ENCODE assay signal across 9 cellular contexts in the genomic region with DNA sequence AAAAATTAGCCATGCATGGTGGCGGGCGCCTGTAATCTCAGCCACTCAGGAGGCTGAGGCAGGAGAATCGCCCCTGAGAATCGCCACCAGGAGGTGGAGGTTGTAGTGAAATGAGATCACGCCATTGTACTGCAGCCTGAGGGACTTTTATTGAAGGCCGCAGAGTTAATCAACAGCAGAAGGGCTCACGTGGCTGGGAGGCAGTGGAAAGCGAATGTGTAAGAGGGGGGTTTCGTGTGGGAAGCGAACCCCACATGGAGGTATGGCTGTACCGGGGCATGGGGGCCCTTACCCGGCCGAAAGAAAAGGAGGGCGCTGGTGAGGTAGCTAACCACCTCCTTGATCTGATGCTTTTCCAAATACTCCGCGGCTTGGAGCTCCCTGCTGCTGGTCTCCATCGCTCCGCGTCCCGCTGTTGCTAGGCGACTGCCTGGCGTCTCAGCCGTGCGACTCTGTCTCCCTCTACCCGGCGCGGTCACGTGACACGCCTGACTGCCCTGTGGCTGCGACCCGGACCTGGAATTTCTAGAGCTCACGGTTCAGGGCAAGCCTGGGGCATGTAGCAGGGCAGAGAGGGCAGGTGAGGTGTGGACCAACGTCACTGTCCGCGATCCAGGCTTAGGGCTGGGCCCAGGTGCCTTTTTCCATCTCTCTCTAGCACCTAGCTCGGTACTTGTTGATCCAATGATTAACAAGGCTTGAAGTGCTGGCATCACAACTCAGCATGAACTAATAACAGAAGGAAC. TPM values are rescaled to one million over a fixed set of nuclear protein-coding genes. Genes with fewer than 3 reads are reported as not detected.
DNase-seq lines count a peak whose midpoint lies in the region; ATAC-seq, FAIRE-seq and TF ChIP-seq lines count a peak whose summit lies in the region.
"Had no signal": no experiment of that assay in that cellular context is flagged by ENCODE, and none has a peak within 500 bp of the region (broad histone marks: within the 10 kb centered on the region; RNA-seq: fewer than 3 reads in every experiment).

A gene with protein sequence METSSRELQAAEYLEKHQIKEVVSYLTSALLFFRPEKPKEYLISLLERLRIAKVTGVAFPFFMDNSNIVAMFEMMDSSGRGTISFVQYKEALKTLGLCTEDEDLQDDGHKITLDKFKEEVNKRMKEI (minus strand): TSS at position 428 of the 746 bp plus-strand sequence. CDS start 30 bp downstream, at position 398.

- peak within 1 kb of the TSS; percentile 95 for H4K8ac ChIP-seq in H1 (ENCODE audit: extremely low read depth, insufficient read depth, low read length)

- peaks cover 3% of the 10 kb centered on the region; the same call in 1 of the 2 replicates for H3K23me2 ChIP-seq in H1 (ENCODE audit: low read depth, low read length)

- DNase-seq in EH (ENCODE audit: low read depth) (peak; percentile 72), NCI-H1417 (lab: John Stamatoyannopoulos, UW) (peak; percentile 93 to 97 (median 95)), H1 (ENCODE audit: low read depth in 1 of 2, low spot score in 2 of 2) (peak; percentile 88 to 96), lung microvascular endothelial cell (ENCODE audit: low read depth in 2 of 2) (peak; percentile 55 to 62), A172 (ENCODE audit: low spot score) (no peak)
- peak; percentile 27 for DNase-seq in activated CD4-positive, alpha-beta T cell treated with anti-CD3 and anti-CD28 coated beads, Interleukin-2, amount 50 U/mL, for 1 hour
- DNase-seq in stimulated activated CD8-positive, alpha-beta memory T cell treated with anti-CD3 and anti-CD28 coated beads, Interleukin-12 subunit alpha, Interleukin-12 subunit beta, amount 100 ng/mL, for 24 hours (ENCODE audit: extremely low read depth) = peak; percentile 22

- no peak for TF ChIP-seq RAD21 in H1 (IDR thresholded peaks at IDR 0.05 in 1 of 2, conservative IDR thresholded peaks at IDR 0.05 in 1 of 2; ENCODE audit: low read depth in 2 of 2, low read length in 2 of 2)

- H3K56ac ChIP-seq in H1 (replicated peaks; ENCODE audit: insufficient read length, low read depth, low read length) = peak within 1 kb of the TSS; percentile 32

- peaks cover 0 to 5% (median 1%) of the 10 kb centered on the region in 4 experiments; a peak in 3 of 7 replicates for H3K4me1 ChIP-seq in H1 (replicated peaks in 1 of 4; ENCODE audit: control insufficient read depth in 3 of 4, insufficient read depth in 4 of 4, low read length in 3 of 4)

- H3K4me3 ChIP-seq in H1 (ENCODE audit: extremely low read depth in 1 of 4, insufficient read depth in 2 of 4, low read depth in 3 of 4, low read length in 4 of 4) = peak within 1 kb of the TSS; percentile 43 to 67 (median 52)

- no peaks in the 10 kb centered on the region for H3K27me3 ChIP-seq in H1 (replicated peaks in 1 of 4; ENCODE audit: control insufficient read depth in 3 of 4, extremely low read depth in 1 of 4, insufficient read depth in 3 of 4, low read length in 3 of 4)

- H3K27ac ChIP-seq in H1 (ENCODE audit: low read depth, low read length) = peak within 1 kb of the TSS; percentile 79

- no peak for FAIRE-seq in H1 (lab: Jason Lieb, UNC)

- no peak within 1 kb of the TSS for H3K23ac ChIP-seq in H1 (ENCODE audit: insufficient read length)

- peak; percentile 3 to 17 (median 6); a peak in 3 of 4 replicates for TF ChIP-seq CTCF in H1 (IDR thresholded peaks at IDR 0.05; ENCODE audit: control extremely low read depth in 1 of 3, insufficient read depth in 1 of 3, low read depth in 1 of 3, low read length in 3 of 3)

- H3K79me2 ChIP-seq in H1 (ENCODE audit: control insufficient read depth in 1 of 2, insufficient read depth in 2 of 2, low read length in 2 of 2) = no peaks in the 10 kb centered on the region

- 12% methylated on average over 34 of the region's 36 CpGs; no CpG with 5 or more reads in 1 of the 2 experiments for WGBS in H1 (ENCODE audit: extremely low coverage in 1 of 2, insufficient coverage in 1 of 2, insufficient read length in 1 of 2, insufficient replicate concordance in 2 of 2, low coverage in 1 of 2, low lambda C conversion rate in 2 of 2, missing lambda C conversion rate in 1 of 2), 2 experiments

- no peak within 1 kb of the TSS; the same call in 1 of the 2 replicates for H2BK5ac ChIP-seq in H1 (ENCODE audit: low read depth, low read length)

- H2BK12ac ChIP-seq in H1 (ENCODE audit: low read depth, low read length) = peak within 1 kb of the TSS; percentile 90; the same call in 1 of the 2 replicates

- peak within 1 kb of the TSS; percentile 97 for H4K5ac ChIP-seq in H1 (ENCODE audit: insufficient read length, low read depth, low read length)

- no peaks in the 10 kb centered on the region for H3K79me1 ChIP-seq in H1 (ENCODE audit: low read depth, low read length)

- peak in 1 of 2 experiments; percentile 86; a peak in 2 of 3 replicates for TF ChIP-seq POLR2A in H1 (IDR thresholded peaks at IDR 0.05; ENCODE audit: control extremely low read depth in 1 of 2, low read depth in 2 of 2, low read length in 2 of 2)

- peak in 1 of 2 experiments; percentile 66; a peak in 1 of 3 replicates for TF ChIP-seq EP300 in H1 (IDR thresholded peaks at IDR 0.05; ENCODE audit: borderline replicate concordance in 1 of 2, low read depth in 2 of 2, low read length in 2 of 2)

- no peak within 1 kb of the TSS for H3K14ac ChIP-seq in H1 (ENCODE audit: insufficient read length)

- peak within 1 kb of the TSS; percentile 61; the same call in 1 of the 2 replicates for H2BK15ac ChIP-seq in H1 (ENCODE audit: low read length)

- no peak within 1 kb of the TSS for H2AK5ac ChIP-seq in H1 (ENCODE audit: low read depth, low read length)

- H4K91ac ChIP-seq in H1 (replicated peaks; ENCODE audit: insufficient read length, low read length) = peak within 1 kb of the TSS; percentile 32

- POLR2A ChIA-PET in H1 (lab: Charles Lee; ENCODE audit: partially characterized antibody) = interaction anchor here (0.6 to 1.3 kb wide), 7 partner anchors 10 to 704 kb away, joined by 3 to 7 read pairs (median 5); partner anchors contain the start of genes NAMPT and RINT1

- H2BK120ac ChIP-seq in H1 (replicated peaks; ENCODE audit: low read depth, low read length) = no peak within 1 kb of the TSS

- no peaks in the 10 kb centered on the region for H4K20me1 ChIP-seq in H1 (replicated peaks in 1 of 2; ENCODE audit: control insufficient read depth in 1 of 2, insufficient read depth in 2 of 2, low read length in 2 of 2)

- peak within 1 kb of the TSS; percentile 99 for H2AFZ ChIP-seq in H1 (ENCODE audit: low read length)

- peaks cover 3% of the 10 kb centered on the region in 2 experiments; a peak in 1 of 4 replicates for H3K9me3 ChIP-seq in H1 (ENCODE audit: insufficient read depth in 2 of 2, low read depth in 1 of 2, low read length in 1 of 2)

- no peak within 1 kb of the TSS for H3K4ac ChIP-seq in H1 (replicated peaks; ENCODE audit: insufficient read length, low read depth, low read length)

- CTCF ChIA-PET in H1 (lab: Charles Lee; ENCODE audit: partially characterized antibody) = interaction anchor here (0.6 to 1.5 kb wide), 14 partner anchors 8 to 600 kb away, joined by 3 to 7 read pairs (median 4); partner anchors contain the start of gene RINT1

- peak within 1 kb of the TSS; percentile 76 to 81 for H3K4me2 ChIP-seq in H1 (ENCODE audit: insufficient read depth in 1 of 2, low read depth in 2 of 2, low read length in 2 of 2)

- peak within 1 kb of the TSS in 3 of 4 experiments; percentile 55 to 81 (median 62); a peak in 6 of 7 replicates for H3K9ac ChIP-seq in H1 (replicated peaks in 1 of 4; ENCODE audit: extremely low read depth in 1 of 4, low read depth in 3 of 4, low read length in 3 of 4)

- ATAC-seq in GM21786 (IDR thresholded peaks at IDR 0.05; ENCODE audit: unreplicated experiment) = peak; percentile 77

- H3K36me3 ChIP-seq in H1 (ENCODE audit: control insufficient read depth in 2 of 4, insufficient read depth in 4 of 4, low read length in 3 of 4) = no peaks in the 10 kb centered on the region

- H3K18ac ChIP-seq in H1 (ENCODE audit: extremely low read depth, low read length) = peak within 1 kb of the TSS; percentile 15

- H2BK20ac ChIP-seq in H1 (ENCODE audit: low read length) = no peak within 1 kb of the TSS

TF ChIP-seq in H1, 55 proteins besides CTCF, POLR2A, EP300 and RAD21 (continues in another document):
- TF ChIP-seq SRF (IDR thresholded peaks at IDR 0.05; ENCODE audit: low read depth, low read length) (peak; percentile 72), POLR2AphosphoS5 (IDR thresholded peaks at IDR 0.05; ENCODE audit: low read depth, low read length) (peak; percentile 82), PHF8 (conservative IDR thresholded peaks at IDR 0.05; ENCODE audit: low read depth, low read length) (peak; percentile 52; the same call in 1 of the 2 replicates), EGR1 (IDR thresholded peaks at IDR 0.05; ENCODE audit: borderline replicate concordance, low read depth, low read length) (no peak), SIN3A (conservative IDR thresholded peaks at IDR 0.05 in 1 of 2, IDR thresholded peaks at IDR 0.05 in 1 of 2; ENCODE audit: low read depth in 1 of 2, low read length in 2 of 2) (peak; percentile 95 to 99), KDM1A (IDR thresholded peaks at IDR 0.05; ENCODE audit: borderline replicate concordance, low read length) (no peak), ASH2L (IDR thresholded peaks at IDR 0.05; ENCODE audit: low read length) (peak; percentile 84), TAF1 (IDR thresholded peaks at IDR 0.05; ENCODE audit: low read depth, low read length) (peak; percentile 79), TAF7 (optimal IDR thresholded peaks at IDR 0.05; ENCODE audit: borderline replicate concordance, low read depth, low read length) (peak; percentile 44), RBBP5 (IDR thresholded peaks at IDR 0.05; ENCODE audit: borderline replicate concordance, low read depth, low read length) (peak; percentile 75; the same call in 1 of the 2 replicates), KDM4A (IDR thresholded peaks at IDR 0.05; ENCODE audit: low read depth, low read length, severe bottlenecking) (peak; percentile 80), GTF2F1 (IDR thresholded peaks at IDR 0.05; ENCODE audit: borderline replicate concordance, low read depth, low read length) (peak; percentile 93; the same call in 1 of the 2 replicates)
- TF ChIP-seq, protein P1, sequence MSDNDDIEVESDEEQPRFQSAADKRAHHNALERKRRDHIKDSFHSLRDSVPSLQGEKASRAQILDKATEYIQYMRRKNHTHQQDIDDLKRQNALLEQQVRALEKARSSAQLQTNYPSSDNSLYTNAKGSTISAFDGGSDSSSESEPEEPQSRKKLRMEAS (IDR thresholded peaks at IDR 0.05) = peak; percentile 88

RNA-seq across cellular contexts. Expression of the gene that starts here (rescaled TPM):
- total RNA-seq in H1 (2021; fragmentation: NEBNext Ultra II Directional; extraction: Animal tissue kit (Norgen Biotek cat#: 25700)) = 3.1 TPM in 2 replicates
- 0.52 and 0.80 TPM in 2 replicates for polyA plus RNA-seq in H1 (2011; rRNA removed)
- polyA plus RNA-seq in H1 (2011; cell fraction: cytosol; rRNA removed) = 0.90 TPM
- polyA plus RNA-seq in H1 (2011; cell fraction: nucleus; rRNA removed) = 0.41 TPM
- 1.2 to 2.7 TPM (median 2.5 TPM) in 4 replicates for polyA plus RNA-seq in H1 (2012, experiment 1 of 2)
- 0.43 TPM for polyA plus RNA-seq in H1 (2012, experiment 2 of 2)
- polyA plus RNA-seq in H1 (2013, experiment 1 of 2) = 3.2 TPM
- polyA plus RNA-seq in H1 (2013, experiment 2 of 2) = 3.7 TPM
- 0.80 and 1.1 TPM in 2 replicates for polyA minus RNA-seq in H1 (2011; rRNA and poly(A)+ RNA removed)
- 2.1 TPM for polyA minus RNA-seq in H1 (2011; cell fraction: cytosol; rRNA and poly(A)+ RNA removed)
- 0.70 TPM for polyA minus RNA-seq in H1 (2011; cell fraction: nucleus; rRNA and poly(A)+ RNA removed)
- not detected in 2 replicates for total RNA-seq in lung microvascular endothelial cell
- not detected in 2 replicates for total RNA-seq in A172 (2014; rRNA removed; shearing (Covaris generic))
- total RNA-seq: T-helper 1 cell treated with Interleukin-12 subunit alpha and Interleukin-12 subunit beta and Interleukin-4 antibody, amounts not matched to agents 30 ng/mL and 1 ng/mL, for 36 hours had no signal

Comparison
In these comparisons a context has a peak if more than half of its experiments do, and no peak if none do; other contexts are left out.
1. Peak in DNase-seq in lung microvascular endothelial cell; RNA of the gene not detected or under 1 TPM.